8 cellular contexts compared by ENCODE assay signal in the genomic region with DNA sequence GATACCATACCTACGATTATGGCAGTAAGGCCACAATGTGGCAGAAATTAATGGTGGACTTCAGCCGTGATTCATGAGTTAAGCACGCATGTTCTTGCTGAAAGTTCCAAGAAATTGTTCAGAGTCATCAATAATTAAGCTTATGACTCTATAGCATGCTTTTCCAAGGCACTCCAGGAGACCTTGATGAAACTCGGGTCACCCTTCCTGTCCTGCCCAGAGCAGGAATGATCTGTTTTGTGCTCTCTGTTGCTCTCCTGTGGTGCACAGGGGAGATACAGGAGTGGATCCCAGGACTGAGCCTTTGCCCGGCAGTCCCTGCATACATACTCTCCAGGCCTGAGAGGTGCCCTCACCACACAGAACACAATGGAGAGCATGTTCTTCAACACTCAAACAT.
DNase-seq lines count a peak whose midpoint lies in the region; ATAC-seq and TF ChIP-seq lines count a peak whose summit lies in the region.

No MANE protein-coding gene starts in this region.

- H2BK120ac ChIP-seq in IMR-90 (ENCODE audit: low read depth, low read length): no peak overlapping the region

- POLR2A ChIA-PET in Caco-2 (lab: Charles Lee) (no interaction called here), IMR-90 (lab: Charles Lee; ENCODE audit: unreplicated experiment) (no interaction called here)

- H3K36me3 Mint-ChIP-seq in Caco-2 (ENCODE audit: insufficient read depth, unreplicated experiment) (peaks cover 25% of the 10 kb centered on the region), brain (peaks cover 71% of the 10 kb centered on the region)
- peaks cover 40% of the 10 kb centered on the region for H3K36me3 Mint-ChIP-seq in effector memory CD8-positive, alpha-beta T cell (ENCODE audit: insufficient read depth)

- peak; percentile 27; the same call in 1 of the 2 replicates for TF ChIP-seq RAD21 in IMR-90 (IDR thresholded peaks at IDR 0.05; ENCODE audit: low read length)

- H3K4me3 ChIP-seq in Caco-2 (ENCODE audit: low read depth, low read length): no peak overlapping the region
- no peak overlapping the region for H3K4me3 ChIP-seq in IMR-90 (ENCODE audit: insufficient read depth, low read depth, low read length)

- no peak overlapping the region for H2AK9ac ChIP-seq in IMR-90 (replicated peaks; ENCODE audit: low read depth, low read length, poor library complexity)

- dilution Hi-C loops in IMR-90 (cut with HindIII; ENCODE audit: low sequenced_read_pairs, unreplicated experiment): no loop called here

- in situ Hi-C loops in IMR-90 (cut with MboI; ENCODE audit: low sequenced_read_pairs): no loop called here
- in situ Hi-C loops in G401 (cut with HindIII; ENCODE audit: low sequenced_read_pairs): no loop called here

- H3K56ac ChIP-seq in IMR-90 (ENCODE audit: extremely low read depth, insufficient read depth, low read length): no peak overlapping the region

- H3K4me3 Mint-ChIP-seq in Caco-2 (ENCODE audit: unreplicated experiment) (no peak overlapping the region), brain (no peak overlapping the region)
- no peak overlapping the region for H3K4me3 Mint-ChIP-seq in effector memory CD8-positive, alpha-beta T cell

- no peak overlapping the region for H2AK5ac ChIP-seq in IMR-90 (ENCODE audit: low read depth, low read length)

- H3K36me3 ChIP-seq in Caco-2 (ENCODE audit: control insufficient read depth, insufficient read depth, low read length) (no peaks in the 10 kb centered on the region), IMR-90 (ENCODE audit: control insufficient read depth, insufficient read depth, low read length) (peaks cover 3% of the 10 kb centered on the region; the same call in 1 of the 2 replicates)

- no peak overlapping the region for H3K4me2 ChIP-seq in IMR-90 (ENCODE audit: low read depth, low read length)

- H3K4me1 Mint-ChIP-seq in Caco-2 (ENCODE audit: low read depth, unreplicated experiment) (peaks cover 17% of the 10 kb centered on the region), brain (peaks cover 5% of the 10 kb centered on the region)
- H3K4me1 Mint-ChIP-seq in effector memory CD8-positive, alpha-beta T cell (ENCODE audit: low read depth in 2 of 2): peaks cover 4 to 25% of the 10 kb centered on the region in 2 donors

- H3K4ac ChIP-seq in IMR-90 (ENCODE audit: low read depth, low read length): no peak overlapping the region

- TF ChIP-seq CTCF in Caco-2 (IDR thresholded peaks at IDR 0.05; ENCODE audit: insufficient read depth in 1 of 2, low read depth in 1 of 2, low read length in 1 of 2, severe bottlenecking in 1 of 2, unreplicated experiment in 1 of 2) (peak; percentile 34 to 49), IMR-90 (conservative IDR thresholded peaks at IDR 0.05; ENCODE audit: low read depth, low read length) (peak; percentile 33; the same call in 1 of the 2 replicates), brain (conservative IDR thresholded peaks at IDR 0.05) (peak; percentile 17 to 29)

- H3K9me3 Mint-ChIP-seq in Caco-2 (ENCODE audit: unreplicated experiment) (peaks cover 2% of the 10 kb centered on the region), brain (peaks cover under 1 to 9% (median 2%) of the 10 kb centered on the region in 5 experiments)
- peaks cover 0 to 1% of the 10 kb centered on the region in 2 donors for H3K9me3 Mint-ChIP-seq in effector memory CD8-positive, alpha-beta T cell

- no peak overlapping the region for H3K9ac ChIP-seq in IMR-90 (ENCODE audit: low read depth, low read length)

- no peaks in the 10 kb centered on the region for H3K27me3 ChIP-seq in Caco-2 (replicated peaks; ENCODE audit: control insufficient read depth, insufficient read depth, low read length)
- no peaks in the 10 kb centered on the region for H3K27me3 ChIP-seq in IMR-90 (ENCODE audit: control insufficient read depth, insufficient read depth, low read length)

- peak; percentile 52 to 68 for DNase-seq in Caco-2
- DNase-seq in IMR-90: peak; percentile 22
- peak; percentile 35 for DNase-seq in left kidney (ENCODE audit: low read depth, low spot score)
- DNase-seq in activated CD4-positive, alpha-beta T cell treated with anti-CD3 and anti-CD28 coated beads, Interleukin-2, amount 50 U/mL, for 4 hours: no peak
- DNase-seq in G401 (ENCODE audit: low spot score): no peak
- no peak for DNase-seq in effector memory CD8-positive, alpha-beta T cell

- CTCF ChIA-PET in Caco-2 (lab: Charles Lee) (interaction anchor here (0.9 to 1.3 kb wide), 2 partner anchors 118 to 206 kb away, joined by 4 to 5 read pairs; no protein-coding TSS in a partner anchor), IMR-90 (lab: Yijun Ruan, JAX) (interaction anchor here (0.6 kb wide), 1 partner anchor 310 kb away, joined by 5 read pairs; no protein-coding TSS in a partner anchor)

- intact Hi-C loops in Caco-2 (cut with micrococcal nuclease; ENCODE audit: unreplicated experiment) (loop anchor here (1.0 to 5.0 kb wide), 2 partner anchors 118 to 399 kb away; no protein-coding TSS in a partner anchor), IMR-90 (cut with micrococcal nuclease) (loop anchor here (1.0 kb wide), 2 partner anchors 118 to 206 kb away; no protein-coding TSS in a partner anchor)

- H3K14ac ChIP-seq in IMR-90 (replicated peaks; ENCODE audit: low read depth, low read length): no peak overlapping the region

- H3K27me3 Mint-ChIP-seq in Caco-2 (ENCODE audit: insufficient read depth, unreplicated experiment) (no peaks in the 10 kb centered on the region), brain (no peaks in the 10 kb centered on the region)
- H3K27me3 Mint-ChIP-seq in effector memory CD8-positive, alpha-beta T cell: no peaks in the 10 kb centered on the region

- H3K18ac ChIP-seq in IMR-90 (ENCODE audit: low read depth, low read length): no peak overlapping the region

- H4K5ac ChIP-seq in IMR-90 (ENCODE audit: low read depth, low read length): no peak overlapping the region

- no peaks in the 10 kb centered on the region for H3K79me1 ChIP-seq in IMR-90 (ENCODE audit: low read depth in 1 of 2, low read length in 2 of 2)

- H4K8ac ChIP-seq in IMR-90 (ENCODE audit: low read depth in 2 of 2, low read length in 2 of 2): no peak overlapping the region

- H2BK5ac ChIP-seq in IMR-90 (ENCODE audit: low read depth, low read length, poor library complexity, severe bottlenecking): no peak overlapping the region

- no peak overlapping the region for H2BK15ac ChIP-seq in IMR-90 (ENCODE audit: low read depth, low read length)

- no peak overlapping the region for H3K23ac ChIP-seq in IMR-90 (ENCODE audit: low read depth, low read length)

- no TSS peak for BruUV-seq in Caco-2 (replicated peaks; lab: Mats Ljungman, UMichigan)
- BruUV-seq in IMR-90 (replicated peaks; lab: Mats Ljungman, UMichigan): no TSS peak

- TF ChIP-seq POLR2A in IMR-90 (IDR thresholded peaks at IDR 0.05; ENCODE audit: low read depth, low read length): no peak

- H3K9me3 ChIP-seq in Caco-2 (peaks cover 3% of the 10 kb centered on the region; the same call in 1 of the 2 replicates), IMR-90 (ENCODE audit: control insufficient read depth, insufficient read depth, low read length) (peaks cover 2% of the 10 kb centered on the region)

- no peak; the same call in 1 of the 2 replicates for ATAC-seq in IMR-90 (ENCODE audit: low read depth)
- ATAC-seq in HG03439 (IDR thresholded peaks at IDR 0.05; ENCODE audit: unreplicated experiment): no peak
- no peak for ATAC-seq in effector memory CD8-positive, alpha-beta T cell (replicated peaks)

- peak overlapping the region; percentile 6 for H2AFZ ChIP-seq in IMR-90 (replicated peaks; ENCODE audit: low read length, poor library complexity)

- no peaks in the 10 kb centered on the region for H4K20me1 ChIP-seq in IMR-90 (ENCODE audit: insufficient read depth, low read length)

- no peaks in the 10 kb centered on the region for H3K9me1 ChIP-seq in IMR-90 (ENCODE audit: insufficient read depth, low read length)

- H3K27ac Mint-ChIP-seq in Caco-2 (ENCODE audit: unreplicated experiment) (no peak overlapping the region), brain (no peak overlapping the region)
- no peak overlapping the region for H3K27ac Mint-ChIP-seq in effector memory CD8-positive, alpha-beta T cell

- H3K4me1 ChIP-seq in Caco-2 (peaks cover 48% of the 10 kb centered on the region), IMR-90 (ENCODE audit: control insufficient read depth, insufficient read depth, low read length) (peaks cover 2% of the 10 kb centered on the region; the same call in 1 of the 2 replicates)

- H4K91ac ChIP-seq in IMR-90 (ENCODE audit: insufficient read depth, low read depth, low read length): no peak overlapping the region

- 94% methylated on average over 2 of the region's 5 CpGs; no CpG with 5 or more reads in 1 of the 2 experiments for WGBS in IMR-90 (ENCODE audit: extremely low coverage in 2 of 2, insufficient read length in 1 of 2), 2 experiments

- H2BK20ac ChIP-seq in IMR-90 (ENCODE audit: low read depth, low read length): no peak overlapping the region

- no peak overlapping the region for H3K27ac ChIP-seq in IMR-90 (ENCODE audit: insufficient read depth, low read length)

TF ChIP-seq in IMR-90, 13 proteins besides CTCF, POLR2A, EP300 and RAD21:
- TF ChIP-seq, protein P1, sequence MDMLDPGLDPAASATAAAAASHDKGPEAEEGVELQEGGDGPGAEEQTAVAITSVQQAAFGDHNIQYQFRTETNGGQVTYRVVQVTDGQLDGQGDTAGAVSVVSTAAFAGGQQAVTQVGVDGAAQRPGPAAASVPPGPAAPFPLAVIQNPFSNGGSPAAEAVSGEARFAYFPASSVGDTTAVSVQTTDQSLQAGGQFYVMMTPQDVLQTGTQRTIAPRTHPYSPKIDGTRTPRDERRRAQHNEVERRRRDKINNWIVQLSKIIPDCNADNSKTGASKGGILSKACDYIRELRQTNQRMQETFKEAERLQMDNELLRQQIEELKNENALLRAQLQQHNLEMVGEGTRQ (IDR thresholded peaks at IDR 0.05; ENCODE audit: low read depth, low read length): no peak
- TF ChIP-seq NFE2L2 (IDR thresholded peaks at IDR 0.05; ENCODE audit: low read depth, low read length) (no peak), CHD1 (IDR thresholded peaks at IDR 0.05; ENCODE audit: low read depth, low read length) (no peak), CEBPB (IDR thresholded peaks at IDR 0.05; ENCODE audit: low read depth, low read length) (no peak), SMC3 (IDR thresholded peaks at IDR 0.05; ENCODE audit: low read depth, low read length) (peak; percentile 45)

Comparison
In these comparisons a context has a peak if more than half of its experiments do, and no peak if none do; other contexts are left out.
1. DNase-seq: peak in Caco-2 (2 of 2), IMR-90 (single experiment) and left kidney (single experiment); none in activated CD4-positive, alpha-beta T cell treated with anti-CD3 and anti-CD28 coated beads, Interleukin-2, amount 50 U/mL, for 4 hours (0 of 2), G401 (single experiment) and effector memory CD8-positive, alpha-beta T cell (0 of 3).
2. Peak in every context shown above with its lines, with median percentiles within 50 percentile points of each other: CTCF ChIP-seq.